In the genomic region with DNA sequence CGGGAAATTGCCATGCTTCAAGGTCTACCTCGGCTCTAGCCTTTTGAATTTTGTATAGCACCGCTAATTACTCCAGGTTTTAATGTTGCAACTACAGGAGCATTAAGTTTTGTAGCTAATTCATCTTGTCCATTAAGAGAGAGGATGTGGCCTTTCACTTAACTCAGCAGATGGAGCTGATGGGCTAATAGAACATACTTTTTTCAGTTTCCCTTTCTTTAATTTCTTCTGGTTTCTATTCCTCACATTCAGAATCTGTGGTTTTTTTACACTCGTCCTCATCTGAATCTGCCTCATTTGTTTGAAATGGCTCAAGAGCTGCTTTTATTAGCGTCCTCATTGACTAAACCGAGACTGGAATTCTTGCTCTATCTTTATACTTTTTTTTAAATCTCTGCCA, we compare ENCODE assay signal across 1 cellular context.
TF ChIP-seq lines count a peak whose summit lies in the region.

No MANE protein-coding gene starts in this region.

TF ChIP-seq in GM12878, 131 proteins besides CTCF, POLR2A, EP300 and RAD21 (continued from another document):
- no peak for TF ChIP-seq E2F8 (IDR thresholded peaks at IDR 0.05; ENCODE audit: low read depth, partially characterized antibody)
- TF ChIP-seq TCF3 (IDR thresholded peaks at IDR 0.05; ENCODE audit: borderline replicate concordance, insufficient read depth, low read depth, low read length) = no peak
- TF ChIP-seq YBX1 (IDR thresholded peaks at IDR 0.05) = no peak
- no peak for TF ChIP-seq CHD4 (IDR thresholded peaks at IDR 0.05)
- TF ChIP-seq ASH2L (IDR thresholded peaks at IDR 0.05; ENCODE audit: borderline replicate concordance, low read depth) = no peak
- no peak for TF ChIP-seq E2F4 (IDR thresholded peaks at IDR 0.05; ENCODE audit: low read depth, low read length)
- no peak for TF ChIP-seq ZBED1 (IDR thresholded peaks at IDR 0.05; ENCODE audit: borderline replicate concordance)
- TF ChIP-seq, protein P1, sequence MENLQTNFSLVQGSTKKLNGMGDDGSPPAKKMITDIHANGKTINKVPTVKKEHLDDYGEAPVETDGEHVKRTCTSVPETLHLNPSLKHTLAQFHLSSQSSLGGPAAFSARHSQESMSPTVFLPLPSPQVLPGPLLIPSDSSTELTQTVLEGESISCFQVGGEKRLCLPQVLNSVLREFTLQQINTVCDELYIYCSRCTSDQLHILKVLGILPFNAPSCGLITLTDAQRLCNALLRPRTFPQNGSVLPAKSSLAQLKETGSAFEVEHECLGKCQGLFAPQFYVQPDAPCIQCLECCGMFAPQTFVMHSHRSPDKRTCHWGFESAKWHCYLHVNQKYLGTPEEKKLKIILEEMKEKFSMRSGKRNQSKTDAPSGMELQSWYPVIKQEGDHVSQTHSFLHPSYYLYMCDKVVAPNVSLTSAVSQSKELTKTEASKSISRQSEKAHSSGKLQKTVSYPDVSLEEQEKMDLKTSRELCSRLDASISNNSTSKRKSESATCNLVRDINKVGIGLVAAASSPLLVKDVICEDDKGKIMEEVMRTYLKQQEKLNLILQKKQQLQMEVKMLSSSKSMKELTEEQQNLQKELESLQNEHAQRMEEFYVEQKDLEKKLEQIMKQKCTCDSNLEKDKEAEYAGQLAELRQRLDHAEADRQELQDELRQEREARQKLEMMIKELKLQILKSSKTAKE (IDR thresholded peaks at IDR 0.05; ENCODE audit: low read depth, poor library complexity, severe bottlenecking) = no peak
- no peak for TF ChIP-seq SREBF2 (IDR thresholded peaks at IDR 0.05; ENCODE audit: low read length)
- TF ChIP-seq WRNIP1 (IDR thresholded peaks at IDR 0.05; ENCODE audit: borderline replicate concordance, low read depth, low read length) = no peak
- no peak for TF ChIP-seq YY1 (IDR thresholded peaks at IDR 0.05; ENCODE audit: low read depth, low read length)
